In genomic region chr17:39953471-39953888, GRCh38 we compare ENCODE assay signal across 9 cellular contexts. TPM values are rescaled to one million over a fixed set of nuclear protein-coding genes. Genes with fewer than 3 reads are reported as not detected.
A peak's percentile ranks its signal among the peaks of the same experiment; 100 is the strongest.
DNase-seq lines count a peak whose midpoint lies in the region; ATAC-seq, FAIRE-seq and TF ChIP-seq lines count a peak whose summit lies in the region.
"Had no signal": no experiment of that assay in that cellular context is flagged by ENCODE, and none has a peak within 500 bp of the region (broad histone marks: within the 10 kb centered on the region; RNA-seq: fewer than 3 reads in every experiment).

No MANE protein-coding gene starts in this region.

- H3K4me2 ChIP-seq in K562 (ENCODE audit: insufficient read depth, low read length), result peak overlapping the region; percentile 90

- peak overlapping the region; percentile 68 for H3K4me3 Mint-ChIP-seq in mesothelial cell of epicardium

- H4K20me1 ChIP-seq in K562 (replicated peaks; ENCODE audit: control insufficient read depth, insufficient read depth, low read length), result no peaks in the 10 kb centered on the region

- 21% methylated on average over 6 of the region's 9 CpGs for WGBS in K562 (ENCODE audit: insufficient coverage, low coverage, missing lambda C conversion rate)

- H3K4me1 ChIP-seq in left ventricle myocardium inferior (peaks cover 26% of the 10 kb centered on the region), K562 (replicated peaks in 1 of 2; ENCODE audit: control insufficient read depth in 2 of 2, insufficient read depth in 2 of 2, low read length in 2 of 2) (peaks cover 13 to 18% of the 10 kb centered on the region in 2 experiments; a peak in 4 of 5 replicates)

- no peaks in the 10 kb centered on the region for H3K36me3 Mint-ChIP-seq in mesothelial cell of epicardium

- H3K4me3 ChIP-seq in left ventricle myocardium inferior, result peak overlapping the region; percentile 64
- peak overlapping the region; percentile 41 for H3K4me3 ChIP-seq in K562

- H3K9me1 ChIP-seq in K562 (ENCODE audit: control insufficient read depth, insufficient read depth, low read length), result no peaks in the 10 kb centered on the region

- H3K4me1 Mint-ChIP-seq in mesothelial cell of epicardium, result peaks cover 4% of the 10 kb centered on the region

- H3K27ac Mint-ChIP-seq in mesothelial cell of epicardium, result peak overlapping the region; percentile 56

- TF ChIP-seq CTCF in left ventricle myocardium inferior (IDR thresholded peaks at IDR 0.05; ENCODE audit: borderline replicate concordance), result no peak
- no peak for TF ChIP-seq CTCF in K562 (IDR thresholded peaks at IDR 0.05 in 2 of 3, conservative IDR thresholded peaks at IDR 0.05 in 1 of 3; ENCODE audit: insufficient read depth in 2 of 3, low read depth in 1 of 3, low read length in 3 of 3)
- TF ChIP-seq CTCF in mesothelial cell of epicardium (IDR thresholded peaks at IDR 0.05; ENCODE audit: unreplicated experiment), result no peak
- no peak for TF ChIP-seq CTCF in GM10248 (IDR thresholded peaks at IDR 0.05; ENCODE audit: control extremely low read depth, extremely low read depth, low read depth, missing control alignments)

- no peaks in the 10 kb centered on the region for H3K9me3 Mint-ChIP-seq in mesothelial cell of epicardium

- H3K9me3 ChIP-seq in left ventricle myocardium inferior (replicated peaks) (no peaks in the 10 kb centered on the region), K562 (replicated peaks; ENCODE audit: control insufficient read depth, insufficient read depth, low read depth, low read length) (no peaks in the 10 kb centered on the region)

- intact Hi-C loops in left ventricle myocardium inferior (cut with micrococcal nuclease) (no loop called here), left ventricle myocardium superior (cut with micrococcal nuclease) (no loop called here), K562 (cut with micrococcal nuclease) (loop anchor here (2.0 kb wide), 1 partner anchor 27 kb away; the partner anchor contains the start of genes LRRC3C and ORMDL3)

- H3K27me3 ChIP-seq in left ventricle myocardium inferior (ENCODE audit: low read depth) (no peaks in the 10 kb centered on the region), K562 (ENCODE audit: control insufficient read depth in 2 of 2, insufficient read depth in 2 of 2, low read length in 2 of 2) (no peaks in the 10 kb centered on the region)

- in situ Hi-C loops in K562 (cut with MboI), result no loop called here

- ATAC-seq in left ventricle myocardium superior (no peak), K562 (no peak), GM19463 (IDR thresholded peaks at IDR 0.05; ENCODE audit: unreplicated experiment) (no peak)

- peak overlapping the region; percentile 100 for H2AFZ ChIP-seq in K562 (ENCODE audit: low read depth, low read length)

- H3K27me3 Mint-ChIP-seq in mesothelial cell of epicardium (ENCODE audit: low read depth), result no peaks in the 10 kb centered on the region

- H3K9ac ChIP-seq in K562 (ENCODE audit: insufficient read depth in 1 of 2, low read depth in 2 of 2, low read length in 2 of 2), result peak overlapping the region; percentile 41 to 85

- POLR2A ChIA-PET in K562 (lab: Yijun Ruan, JAX), result interaction anchor here (1.1 kb wide), 1 partner anchor 13 kb away, joined by 3 read pairs; no protein-coding TSS in a partner anchor
- POLR2A ChIA-PET in GM10248 (lab: Yijun Ruan, JAX), result interaction anchor here (1.1 kb wide), 1 partner anchor 316 kb away, joined by 3 read pairs; no protein-coding TSS in a partner anchor

- H3K79me2 ChIP-seq in K562 (ENCODE audit: control insufficient read depth, insufficient read depth, low read length), result no peaks in the 10 kb centered on the region

- TF ChIP-seq POLR2A in K562 (conservative IDR thresholded peaks at IDR 0.05), result peak; percentile 63

- CTCF ChIA-PET in K562 (lab: Yijun Ruan, JAX; ENCODE audit: low intra/inter-chr PET ratio), result interaction anchor here (0.7 kb wide), 1 partner anchor 340 kb away, joined by 4 read pairs; no protein-coding TSS in a partner anchor
- CTCF ChIA-PET in GM10248 (lab: Yijun Ruan, JAX), result interaction anchor here (1.1 to 4.2 kb wide), 3 partner anchors 13 to 159 kb away, joined by 3 to 16 read pairs (median 6); partner anchors contain the start of gene PSMD3

- peak overlapping the region; percentile 70 for H3K27ac ChIP-seq in left ventricle myocardium inferior (replicated peaks)
- H3K27ac ChIP-seq in K562 (ENCODE audit: extremely low read depth, low read depth, low read length), result peak overlapping the region; percentile 51; the same call in 1 of the 3 replicates

- FAIRE-seq in K562 (lab: Jason Lieb, UNC), result peak; percentile 46
- FAIRE-seq: colon had no signal

- no peak for DNase-seq in left ventricle myocardium inferior
- no peak for DNase-seq in left ventricle myocardium superior
- no peak for DNase-seq in K562 (ENCODE audit: extremely low read depth in 1 of 4, low spot score in 3 of 4)
- DNase-seq in mesothelial cell of epicardium (ENCODE audit: low spot score in 2 of 2, unreplicated experiment in 2 of 2), result no peak
- DNase-seq in middle frontal gyrus (ENCODE audit: extremely low spot score, low spot score), result no peak
- no peak for DNase-seq in GM10248 (ENCODE audit: extremely low spot score)
- DNase-seq in NCI-H128 (lab: John Stamatoyannopoulos, UW; ENCODE audit: unreplicated experiment), result no peak

- BruUV-seq in K562 (replicated peaks; lab: Mats Ljungman, UMichigan), result TSS peak; percentile 69

- TF ChIP-seq EP300 in K562 (IDR thresholded peaks at IDR 0.05; ENCODE audit: low read length), result no peak

- no peak for TF ChIP-seq RAD21 in K562 (CRISPR knock-in tag; conservative IDR thresholded peaks at IDR 0.05 in 1 of 2, IDR thresholded peaks at IDR 0.05 in 1 of 2)

- H3K36me3 ChIP-seq in left ventricle myocardium inferior (no peaks in the 10 kb centered on the region), K562 (ENCODE audit: control insufficient read depth, insufficient read depth, low read length) (no peaks in the 10 kb centered on the region)

RNA-seq across cellular contexts. Expression of gene GSDMA, which starts 9.3 kb away (rescaled TPM):
- total RNA-seq in left ventricle myocardium inferior (0.66 TPM), left ventricle myocardium superior (0.52 TPM), K562 (2014; rRNA removed) (not detected in 2 replicates), K562 (2014; rRNA removed; fragmentation: Illumina TruSeq; extraction: Trizol) (0.07 TPM in 1 of 2 replicates, not detected in the other), K562 (2015; rRNA removed; fragmentation: Illumina TruSeq; extraction: Trizol) (0.07 TPM in 1 of 2 replicates, not detected in the other), K562 (2021) (0.09 TPM in 1 of 2 replicates, not detected in the other), mesothelial cell of epicardium (not detected in 3 replicates)
- not detected in 2 replicates for total RNA-seq in K562 (2011; cell fraction: chromatin; rRNA removed; ENCODE audit: low replicate concordance)
- not detected in 2 replicates for total RNA-seq in K562 (2011; cell fraction: nucleolus; rRNA removed)
- not detected in 2 replicates for total RNA-seq in K562 (2011; cell fraction: nucleoplasm; rRNA removed)
- polyA plus RNA-seq in K562 (2011; rRNA removed) (0.04 and 0.06 TPM in 2 replicates), K562 (2014; fragmentation: Illumina TruSeq; extraction: Trizol) (0.12 and 0.13 TPM in 2 replicates), K562 (2014; fragmentation: Nextera tagmentation; extraction: Ambion mirVana) (under 1 TPM; 0.04 to 0.06 TPM), K562 (2014; rRNA removed) (0.07 TPM in 1 of 2 replicates, not detected in the other)
- polyA plus RNA-seq in K562 (2011; cell fraction: cytosol; rRNA removed), result 0.06 and 0.10 TPM in 2 replicates
- polyA plus RNA-seq in K562 (2011; cell fraction: nucleus; rRNA removed), result 0.11 TPM in 1 of 2 replicates, not detected in the other
- 0.08 TPM in 2 replicates for polyA plus RNA-seq in K562 (2012)
- not detected in 2 replicates for polyA minus RNA-seq in K562 (2011; rRNA and poly(A)+ RNA removed)
- polyA minus RNA-seq in K562 (2011; cell fraction: cytosol; rRNA and poly(A)+ RNA removed), result not detected in 2 replicates
- not detected in 2 replicates for polyA minus RNA-seq in K562 (2011; cell fraction: nucleus; rRNA and poly(A)+ RNA removed)

RNA-seq across cellular contexts. Expression of gene LRRC3C, which starts 25.9 kb away (rescaled TPM):
- not detected for total RNA-seq in left ventricle myocardium inferior
- not detected for total RNA-seq in left ventricle myocardium superior
- not detected in 2 replicates for total RNA-seq in K562 (2011; cell fraction: chromatin; rRNA removed; ENCODE audit: low replicate concordance)
- not detected in 2 replicates for total RNA-seq in K562 (2011; cell fraction: nucleolus; rRNA removed)
- not detected in 2 replicates for total RNA-seq in K562 (2011; cell fraction: nucleoplasm; rRNA removed)
- total RNA-seq in K562 (2014; rRNA removed), result not detected in 2 replicates
- total RNA-seq in K562 (2014; rRNA removed; fragmentation: Illumina TruSeq; extraction: Trizol), result not detected in 2 replicates
- not detected in 2 replicates for total RNA-seq in K562 (2015; rRNA removed; fragmentation: Illumina TruSeq; extraction: Trizol)
- total RNA-seq in K562 (2021), result not detected in 2 replicates
- not detected in 2 replicates for polyA plus RNA-seq in K562 (2011; rRNA removed)
- polyA plus RNA-seq in K562 (2011; cell fraction: cytosol; rRNA removed), result not detected in 2 replicates
- polyA plus RNA-seq in K562 (2011; cell fraction: nucleus; rRNA removed), result not detected in 2 replicates
- not detected in 2 replicates for polyA plus RNA-seq in K562 (2012)
- not detected in 2 replicates for polyA plus RNA-seq in K562 (2014; fragmentation: Illumina TruSeq; extraction: Trizol)
- polyA plus RNA-seq in K562 (2014; fragmentation: Nextera tagmentation; extraction: Ambion mirVana), result not detected
- polyA plus RNA-seq in K562 (2014; rRNA removed), result not detected in 2 replicates
- polyA minus RNA-seq in K562 (2011; rRNA and poly(A)+ RNA removed), result not detected in 2 replicates
- polyA minus RNA-seq in K562 (2011; cell fraction: cytosol; rRNA and poly(A)+ RNA removed), result not detected in 2 replicates
- not detected in 2 replicates for polyA minus RNA-seq in K562 (2011; cell fraction: nucleus; rRNA and poly(A)+ RNA removed)
- not detected in 3 replicates for total RNA-seq in mesothelial cell of epicardium

RNA-seq across cellular contexts. Expression of gene ORMDL3, which starts 26.1 kb away (rescaled TPM):
- total RNA-seq in left ventricle myocardium inferior (44.7 TPM), left ventricle myocardium superior (35.6 TPM), K562 (2014; rRNA removed) (21.6 and 30.7 TPM in 2 replicates), K562 (2014; rRNA removed; fragmentation: Illumina TruSeq; extraction: Trizol) (27.1 and 27.7 TPM in 2 replicates), K562 (2015; rRNA removed; fragmentation: Illumina TruSeq; extraction: Trizol) (34.2 and 36.9 TPM in 2 replicates), K562 (2021) (16.9 and 23.8 TPM in 2 replicates), mesothelial cell of epicardium (67.1 to 78.3 TPM (median 69.4 TPM) in 3 replicates)
- total RNA-seq in K562 (2011; cell fraction: chromatin; rRNA removed; ENCODE audit: low replicate concordance), result 30.8 and 69.1 TPM in 2 replicates
- total RNA-seq in K562 (2011; cell fraction: nucleolus; rRNA removed), result 46.8 and 47.9 TPM in 2 replicates
- 44.6 and 60.4 TPM in 2 replicates for total RNA-seq in K562 (2011; cell fraction: nucleoplasm; rRNA removed)
- polyA plus RNA-seq in K562 (2011; rRNA removed) (38.2 and 57.4 TPM in 2 replicates), K562 (2014; fragmentation: Illumina TruSeq; extraction: Trizol) (26.7 and 32.9 TPM in 2 replicates), K562 (2014; fragmentation: Nextera tagmentation; extraction: Ambion mirVana) (1 to 10 TPM; 2.7 to 4.6 TPM), K562 (2014; rRNA removed) (29.5 and 31.9 TPM in 2 replicates)
- polyA plus RNA-seq in K562 (2011; cell fraction: cytosol; rRNA removed), result 46.5 and 67.4 TPM in 2 replicates
- 37.3 and 55.5 TPM in 2 replicates for polyA plus RNA-seq in K562 (2011; cell fraction: nucleus; rRNA removed)
- 29.5 and 36.7 TPM in 2 replicates for polyA plus RNA-seq in K562 (2012)
- polyA minus RNA-seq in K562 (2011; rRNA and poly(A)+ RNA removed), result 11.7 and 20.6 TPM in 2 replicates
- polyA minus RNA-seq in K562 (2011; cell fraction: cytosol; rRNA and poly(A)+ RNA removed), result 7.9 and 24.2 TPM in 2 replicates
- polyA minus RNA-seq in K562 (2011; cell fraction: nucleus; rRNA and poly(A)+ RNA removed), result 13.4 and 18.8 TPM in 2 replicates

RNA-seq across cellular contexts. Expression of gene PSMD3, which starts 27.1 kb away (rescaled TPM):
- total RNA-seq in left ventricle myocardium inferior (86.7 TPM), left ventricle myocardium superior (83.4 TPM), K562 (2014; rRNA removed) (228 and 254 TPM in 2 replicates), K562 (2014; rRNA removed; fragmentation: Illumina TruSeq; extraction: Trizol) (109 and 120 TPM in 2 replicates), K562 (2015; rRNA removed; fragmentation: Illumina TruSeq; extraction: Trizol) (135 and 138 TPM in 2 replicates), K562 (2021) (232 and 251 TPM in 2 replicates), mesothelial cell of epicardium (107 to 111 TPM (median 110 TPM) in 3 replicates)
- total RNA-seq in K562 (2011; cell fraction: chromatin; rRNA removed; ENCODE audit: low replicate concordance), result 82.2 and 185 TPM in 2 replicates
- 141 and 157 TPM in 2 replicates for total RNA-seq in K562 (2011; cell fraction: nucleolus; rRNA removed)
- total RNA-seq in K562 (2011; cell fraction: nucleoplasm; rRNA removed), result 125 and 145 TPM in 2 replicates
- polyA plus RNA-seq in K562 (2011; rRNA removed) (95.3 and 113 TPM in 2 replicates), K562 (2014; fragmentation: Illumina TruSeq; extraction: Trizol) (241 and 262 TPM in 2 replicates), K562 (2014; fragmentation: Nextera tagmentation; extraction: Ambion mirVana) (1 to 10 TPM; 2.0 to 2.8 TPM), K562 (2014; rRNA removed) (180 and 183 TPM in 2 replicates)
- polyA plus RNA-seq in K562 (2011; cell fraction: cytosol; rRNA removed), result 99.5 and 218 TPM in 2 replicates
- 118 and 158 TPM in 2 replicates for polyA plus RNA-seq in K562 (2011; cell fraction: nucleus; rRNA removed)
- polyA plus RNA-seq in K562 (2012), result 209 and 221 TPM in 2 replicates
- 70.8 and 115 TPM in 2 replicates for polyA minus RNA-seq in K562 (2011; rRNA and poly(A)+ RNA removed)
- polyA minus RNA-seq in K562 (2011; cell fraction: cytosol; rRNA and poly(A)+ RNA removed), result 65.7 and 104 TPM in 2 replicates
- polyA minus RNA-seq in K562 (2011; cell fraction: nucleus; rRNA and poly(A)+ RNA removed), result 34.9 and 40.7 TPM in 2 replicates

RNA-seq across cellular contexts. Expression of gene GSDMB, which starts 35.0 kb away (rescaled TPM):
- total RNA-seq in left ventricle myocardium inferior (2.8 TPM), left ventricle myocardium superior (2.6 TPM), K562 (2014; rRNA removed) (1.8 and 2.3 TPM in 2 replicates), K562 (2014; rRNA removed; fragmentation: Illumina TruSeq; extraction: Trizol) (2.6 and 2.8 TPM in 2 replicates), K562 (2015; rRNA removed; fragmentation: Illumina TruSeq; extraction: Trizol) (2.1 TPM in 2 replicates), K562 (2021) (1.5 and 2.1 TPM in 2 replicates), mesothelial cell of epicardium (26.8 to 31.7 TPM (median 28.1 TPM) in 3 replicates)
- total RNA-seq in K562 (2011; cell fraction: chromatin; rRNA removed; ENCODE audit: low replicate concordance), result 38.1 and 46.5 TPM in 2 replicates
- total RNA-seq in K562 (2011; cell fraction: nucleolus; rRNA removed), result 16.2 and 17.1 TPM in 2 replicates
- total RNA-seq in K562 (2011; cell fraction: nucleoplasm; rRNA removed), result 31.9 and 49.0 TPM in 2 replicates
- polyA plus RNA-seq in K562 (2011; rRNA removed) (5.3 and 6.1 TPM in 2 replicates), K562 (2014; fragmentation: Illumina TruSeq; extraction: Trizol) (2.2 and 3.0 TPM in 2 replicates), K562 (2014; fragmentation: Nextera tagmentation; extraction: Ambion mirVana) (under 1 TPM; 0.49 to 0.95 TPM), K562 (2014; rRNA removed) (3.2 and 4.6 TPM in 2 replicates)
- polyA plus RNA-seq in K562 (2011; cell fraction: cytosol; rRNA removed), result 1.2 and 1.8 TPM in 2 replicates
- polyA plus RNA-seq in K562 (2011; cell fraction: nucleus; rRNA removed), result 30.6 and 32.1 TPM in 2 replicates
- 3.0 and 12.4 TPM in 2 replicates for polyA plus RNA-seq in K562 (2012)
- 2.2 and 4.8 TPM in 2 replicates for polyA minus RNA-seq in K562 (2011; rRNA and poly(A)+ RNA removed)
- 0.73 TPM in 1 of 2 replicates, not detected in the other for polyA minus RNA-seq in K562 (2011; cell fraction: cytosol; rRNA and poly(A)+ RNA removed)
- 4.2 and 5.3 TPM in 2 replicates for polyA minus RNA-seq in K562 (2011; cell fraction: nucleus; rRNA and poly(A)+ RNA removed)
